Comparison of ENCODE assay signal across 27 cellular contexts in genomic region chr11:24344222-24344621, GRCh38.
"Had no signal": no experiment of that assay in that cellular context is flagged by ENCODE, and none has a peak within 500 bp of the region (broad histone marks: within the 10 kb centered on the region; RNA-seq: fewer than 3 reads in every experiment).

No MANE protein-coding gene starts in this region.

- H3K27ac ChIP-seq: ovary, parathyroid adenoma, psoas muscle, right lobe of liver, sigmoid colon, stomach, thoracic aorta, thyroid gland, tibial nerve, upper lobe of left lung, vagina had no signal

- ATAC-seq: natural killer cell; psoas muscle; right cardiac atrium; right lobe of liver; stimulated activated effector memory CD8-positive, alpha-beta T cell treated with anti-CD3 and anti-CD28 coated beads, Interleukin-12 subunit alpha, Interleukin-12 subunit beta, amount 100 ng/mL, for 72 hours; stimulated activated naive B cell treated with anti-CD40 and anti-IgM and Interleukin-4, amounts not matched to agents 10 μg/mL and 1 μg/mL and 100 μg/mL, for 72 hours had no signal

- H3K27me3 Mint-ChIP-seq: progenitor cell of endocrine pancreas; stimulated activated naive B cell treated with anti-CD40 and anti-IgM and Interleukin-4, amounts not matched to agents 10 μg/mL and 1 μg/mL and 100 μg/mL, for 72 hours; stimulated activated naive CD8-positive, alpha-beta T cell treated with anti-CD3 and anti-CD28 coated beads, Interleukin-15, Interleukin-2, amounts not matched to agents 100 ng/mL and 50 ng/mL, for 24 hours had no signal

- H3K27me3 ChIP-seq: ovary, right lobe of liver, sigmoid colon, stomach, thyroid gland, tibial nerve, upper lobe of left lung, vagina had no signal

- H3K27ac Mint-ChIP-seq: natural killer cell; nephron; stimulated activated effector memory CD8-positive, alpha-beta T cell treated with anti-CD3 and anti-CD28 coated beads, Interleukin-12 subunit alpha, Interleukin-12 subunit beta, amount 100 ng/mL, for 72 hours; stimulated activated naive B cell treated with anti-CD40 and anti-IgM and Interleukin-4, amounts not matched to agents 10 μg/mL and 1 μg/mL and 100 μg/mL, for 72 hours; stimulated activated naive CD8-positive, alpha-beta T cell treated with anti-CD3 and anti-CD28 coated beads, Interleukin-15, Interleukin-2, amounts not matched to agents 100 ng/mL and 50 ng/mL, for 24 hours had no signal

- H3K9ac ChIP-seq: parathyroid adenoma had no signal

- H2AFZ ChIP-seq: parathyroid adenoma had no signal

- H3K36me3 Mint-ChIP-seq: natural killer cell; stimulated activated effector memory CD8-positive, alpha-beta T cell treated with anti-CD3 and anti-CD28 coated beads, Interleukin-12 subunit alpha, Interleukin-12 subunit beta, amount 100 ng/mL, for 72 hours; stimulated activated naive B cell treated with anti-CD40 and anti-IgM and Interleukin-4, amounts not matched to agents 10 μg/mL and 1 μg/mL and 100 μg/mL, for 72 hours had no signal

- H3K9me3 ChIP-seq: ovary, psoas muscle, right lobe of liver, sigmoid colon, stomach, thoracic aorta, thyroid gland, tibial nerve, upper lobe of left lung, vagina had no signal

- H3K79me2 ChIP-seq: parathyroid adenoma had no signal

- H3K4me3 Mint-ChIP-seq: natural killer cell; nephron; stimulated activated effector memory CD8-positive, alpha-beta T cell treated with anti-CD3 and anti-CD28 coated beads, Interleukin-12 subunit alpha, Interleukin-12 subunit beta, amount 100 ng/mL, for 72 hours; stimulated activated naive B cell treated with anti-CD40 and anti-IgM and Interleukin-4, amounts not matched to agents 10 μg/mL and 1 μg/mL and 100 μg/mL, for 72 hours; stimulated activated naive CD8-positive, alpha-beta T cell treated with anti-CD3 and anti-CD28 coated beads, Interleukin-15, Interleukin-2, amounts not matched to agents 100 ng/mL and 50 ng/mL, for 24 hours had no signal

- H3K9me3 Mint-ChIP-seq: natural killer cell; nephron; stimulated activated naive B cell treated with anti-CD40 and anti-IgM and Interleukin-4, amounts not matched to agents 10 μg/mL and 1 μg/mL and 100 μg/mL, for 72 hours had no signal

- H3K4me3 ChIP-seq: ovary, psoas muscle, right lobe of liver, sigmoid colon, stomach, thoracic aorta, thyroid gland, tibial nerve, upper lobe of left lung, vagina had no signal

- H3K4me1 Mint-ChIP-seq: natural killer cell; nephron; stimulated activated effector memory CD8-positive, alpha-beta T cell treated with anti-CD3 and anti-CD28 coated beads, Interleukin-12 subunit alpha, Interleukin-12 subunit beta, amount 100 ng/mL, for 72 hours; stimulated activated naive B cell treated with anti-CD40 and anti-IgM and Interleukin-4, amounts not matched to agents 10 μg/mL and 1 μg/mL and 100 μg/mL, for 72 hours had no signal

- H3K4me1 ChIP-seq: parathyroid adenoma, psoas muscle, right lobe of liver, sigmoid colon, stomach, thyroid gland, tibial nerve, upper lobe of left lung, vagina had no signal

- DNase-seq: natural killer cell; occipital lobe; ovary; posterior cingulate gyrus; psoas muscle; right lobe of liver; sigmoid colon; small intestine; stimulated activated CD4-positive, alpha-beta T cell treated with anti-CD3 and anti-CD28 coated beads, Interleukin-15, amount 100 ng/mL, for 24 hours; stimulated activated CD4-positive, alpha-beta T cell treated with anti-CD3 and anti-CD28 coated beads, Interleukin-2, amount 100 ng/mL, for 24 hours; stimulated activated CD4-positive, alpha-beta T cell treated with anti-CD3 and anti-CD28 coated beads, Interleukin-2, amount 100 ng/mL, for 48 hours; stimulated activated CD4-positive, alpha-beta T cell treated with anti-CD3 and anti-CD28 coated beads, Interleukin-4, amount 100 ng/mL, for 24 hours; stimulated activated naive B cell treated with anti-CD40 and anti-IgM and Interleukin-4, amounts not matched to agents 10 μg/mL and 1 μg/mL and 100 μg/mL, for 72 hours; stimulated activated naive CD4-positive, alpha-beta T cell treated with Interleukin-2 at 50 U/mL for 16 hours; stomach; thyroid gland; trophoblast cell; upper lobe of left lung had no signal

- H3K36me3 ChIP-seq: ovary, right lobe of liver, sigmoid colon, stomach, thoracic aorta, thyroid gland, tibial nerve, upper lobe of left lung, vagina had no signal
